Comparison of ENCODE assay signal across 17 cellular contexts in genomic region chr14:96243785-96244184, GRCh38. TPM values are rescaled to one million over a fixed set of nuclear protein-coding genes. Genes with fewer than 3 reads are reported as not detected.
A peak's percentile ranks its signal among the peaks of the same experiment; 100 is the strongest.
DNase-seq lines count a peak whose midpoint lies in the region; TF ChIP-seq lines count a peak whose summit lies in the region.
"Had no signal": no experiment of that assay in that cellular context is flagged by ENCODE, and none has a peak within 500 bp of the region (broad histone marks: within the 10 kb centered on the region; RNA-seq: fewer than 3 reads in every experiment).

No MANE protein-coding gene starts in this region.

- no peak overlapping the region for H3K27ac Mint-ChIP-seq in CD14-positive monocyte

- intact Hi-C loops in head of caudate nucleus (cut with DNase I) = no loop called here
- intact Hi-C loops in spleen (cut with DNase I; ENCODE audit: low total_unique reads) = no loop called here
- intact Hi-C loops in CD14-positive monocyte (cut with micrococcal nuclease) = no loop called here

- TF ChIP-seq POLR2A in spleen (IDR thresholded peaks at IDR 0.05) = no peak

- TF ChIP-seq CTCF in spleen (IDR thresholded peaks at IDR 0.05 in 8 of 11, conservative IDR thresholded peaks at IDR 0.05 in 3 of 11) (no peak), RWPE1 (conservative IDR thresholded peaks at IDR 0.05; ENCODE audit: low read depth) (no peak), CD14-positive monocyte (IDR thresholded peaks at IDR 0.05) (no peak)

- WGBS in spleen, 5 donors = 50 to 64% (median 59%) methylated on average over 5 of the region's 5 CpGs

- H3K9me3 Mint-ChIP-seq in CD14-positive monocyte = peaks cover 0 to 10% (median 7%) of the 10 kb centered on the region in 7 donors

- no peaks in the 10 kb centered on the region for H3K4me1 ChIP-seq in spleen

- CTCF ChIA-PET in RWPE1 (lab: Yijun Ruan, JAX) = no interaction called here

- no peak overlapping the region for H3K4me3 ChIP-seq in spleen
- H3K4me3 ChIP-seq: A549, GM23248 had no signal

- H3K36me3 Mint-ChIP-seq in CD14-positive monocyte = no peaks in the 10 kb centered on the region

- DNase-seq in Ammon's horn (ENCODE audit: low spot score) = peak; percentile 31
- DNase-seq in NCI-H2171 (lab: John Stamatoyannopoulos, UW) = peak; percentile 44
- peak in 26 of 42 donors; percentile 11 to 74 (median 40) for DNase-seq in head of caudate nucleus
- peak; percentile 17 for DNase-seq in spleen
- DNase-seq in RWPE1 (ENCODE audit: low spot score) = no peak
- DNase-seq in NCI-H128 (lab: John Stamatoyannopoulos, UW; ENCODE audit: unreplicated experiment) = no peak
- no peak for DNase-seq in CD14-positive monocyte (ENCODE audit: low spot score)
- no peak for DNase-seq in stimulated activated CD4-positive, alpha-beta T cell treated with anti-CD3 and anti-CD28 coated beads, Interleukin-12 subunit alpha, Interleukin-12 subunit beta, amount 100 ng/mL, for 4 hours
- DNase-seq: COR-L47, GF-D8, GM23248, NCI-H1092, NCI-H2107, NCI-H526 treated with DMSO at 0.1 percent for 48 hours had no signal

- POLR2A ChIA-PET in RWPE1 (lab: Yijun Ruan, JAX; ENCODE audit: low non-redundant PET) = interaction anchor here (0.6 kb wide), 1 partner anchor 39 kb away, joined by 6 read pairs; the partner anchor contains the start of gene BDKRB2

- no peaks in the 10 kb centered on the region for H3K36me3 ChIP-seq in spleen

- H3K27me3 ChIP-seq in spleen (replicated peaks in 1 of 7) = peaks cover 0 to 34% (median 0%) of the 10 kb centered on the region in 7 donors

- H3K4me1 Mint-ChIP-seq in CD14-positive monocyte = peaks cover 4% of the 10 kb centered on the region

- H3K4me3 Mint-ChIP-seq in CD14-positive monocyte = no peak overlapping the region

- peaks cover 0 to 2% (median 0%) of the 10 kb centered on the region in 8 donors for H3K9me3 ChIP-seq in spleen
- H3K9me3 ChIP-seq: A549 had no signal

- peaks cover 5 to 8% (median 5%) of the 10 kb centered on the region in 3 donors for H3K27me3 Mint-ChIP-seq in CD14-positive monocyte (ENCODE audit: low read depth in 3 of 3)

- H3K27ac ChIP-seq in spleen = no peak overlapping the region
- no peak overlapping the region for H3K27ac ChIP-seq in RWPE1
- H3K27ac ChIP-seq: GM23248, KMS-11 had no signal

RNA-seq across cellular contexts. Expression of gene BDKRB1, which starts 12.2 kb away (rescaled TPM):
- not detected for total RNA-seq in spleen
- polyA plus RNA-seq in spleen (under 1 TPM in 1 of 3 donors, not detected in 2; 0.22 TPM), CD14-positive monocyte (not detected)

RNA-seq across cellular contexts. Expression of gene BDKRB2, which starts 39.1 kb away (rescaled TPM):
- under 1 TPM in 4 of 7 donors, not detected in 3; 0.13 to 0.57 (median 0.17) TPM for total RNA-seq in spleen
- under 1 TPM; 0.02 to 0.22 (median 0.11) TPM for polyA plus RNA-seq in spleen
- not detected for polyA plus RNA-seq in CD14-positive monocyte
- total RNA-seq: SK-MEL-5 had no signal

Comparison
In these comparisons a context has a peak if more than half of its experiments do, and no peak if none do; other contexts are left out.
1. DNase-seq: peak in Ammon's horn (single experiment), NCI-H2171 (single experiment), head of caudate nucleus (26 of 42) and spleen (single experiment); none in RWPE1 (single experiment), NCI-H128 (single experiment), CD14-positive monocyte (single experiment) and stimulated activated CD4-positive, alpha-beta T cell treated with anti-CD3 and anti-CD28 coated beads, Interleukin-12 subunit alpha, Interleukin-12 subunit beta, amount 100 ng/mL, for 4 hours (single experiment).